ENCODE assay signal across 8 cellular contexts in genomic region chr12:62934799-62935674, GRCh38. TPM values are rescaled to one million over a fixed set of nuclear protein-coding genes. Genes with fewer than 3 reads are reported as not detected.
DNase-seq lines count a peak whose midpoint lies in the region; ATAC-seq and TF ChIP-seq lines count a peak whose summit lies in the region.

Gene PPM1H, minus strand, starts transcription at chr12:62935150. Its CDS starts 414 bp downstream, at chr12:62934736.

- 1 to 2% methylated on average over 51 to 69 of the region's 69 CpGs for WGBS in heart right ventricle, 2 donors

- no peaks in the 10 kb centered on the region for H3K9me3 ChIP-seq in heart right ventricle

- ATAC-seq in GM21447 (IDR thresholded peaks at IDR 0.05; ENCODE audit: unreplicated experiment) (peak; percentile 61), heart right ventricle (peak; percentile 77 to 91 (median 83))
- peak; percentile 66 for ATAC-seq in activated naive CD8-positive, alpha-beta T cell treated with anti-CD3 and anti-CD28 coated beads, Interleukin-2, amount 50 U/mL, for 24 hours

- peaks cover 0 to 15% (median 0%) of the 10 kb centered on the region in 7 donors for H3K27me3 ChIP-seq in heart right ventricle

- H3K27ac Mint-ChIP-seq in activated naive CD8-positive, alpha-beta T cell treated with anti-CD3 and anti-CD28 coated beads, Interleukin-2, amount 50 U/mL, for 24 hours: no peak within 1 kb of the TSS
- peak within 1 kb of the TSS; percentile 78 for H3K27ac Mint-ChIP-seq in osteocyte (ENCODE audit: unreplicated experiment)

- H3K27ac ChIP-seq in heart right ventricle: peak within 1 kb of the TSS in 9 of 10 donors; percentile 56 to 90 (median 80)

- H3K27me3 Mint-ChIP-seq in activated naive CD8-positive, alpha-beta T cell treated with anti-CD3 and anti-CD28 coated beads, Interleukin-2, amount 50 U/mL, for 24 hours: peaks cover 48% of the 10 kb centered on the region
- H3K27me3 Mint-ChIP-seq in osteocyte (ENCODE audit: unreplicated experiment): no peaks in the 10 kb centered on the region

- H3K4me1 Mint-ChIP-seq in activated naive CD8-positive, alpha-beta T cell treated with anti-CD3 and anti-CD28 coated beads, Interleukin-2, amount 50 U/mL, for 24 hours: peaks cover 6% of the 10 kb centered on the region
- peaks cover 38% of the 10 kb centered on the region for H3K4me1 Mint-ChIP-seq in osteocyte (ENCODE audit: unreplicated experiment)

- DNase-seq in ELR (ENCODE audit: low read depth): peak; percentile 60
- DNase-seq in HS-27A (ENCODE audit: low read depth): peak; percentile 34
- DNase-seq in NOMO-1 (lab: John Stamatoyannopoulos, UW; ENCODE audit: unreplicated experiment in 2 of 2): peak; percentile 56 to 65
- peak; percentile 25 for DNase-seq in activated naive CD8-positive, alpha-beta T cell treated with anti-CD3 and anti-CD28 coated beads, Interleukin-2, amount 50 U/mL, for 24 hours
- DNase-seq in heart right ventricle: peak; percentile 73 to 79
- DNase-seq in osteocyte (ENCODE audit: extremely low spot score, unreplicated experiment): peak; percentile 90
- DNase-seq in T-helper 9 cell: no peak

- H3K4me1 ChIP-seq in heart right ventricle: peaks cover 0 to 25% (median 14%) of the 10 kb centered on the region in 9 donors

- no peaks in the 10 kb centered on the region for H3K9me3 Mint-ChIP-seq in activated naive CD8-positive, alpha-beta T cell treated with anti-CD3 and anti-CD28 coated beads, Interleukin-2, amount 50 U/mL, for 24 hours
- H3K9me3 Mint-ChIP-seq in osteocyte (ENCODE audit: unreplicated experiment): no peaks in the 10 kb centered on the region

- H3K4me3 ChIP-seq in heart right ventricle: peak within 1 kb of the TSS; percentile 67 to 95 (median 86)

- H3K36me3 Mint-ChIP-seq in activated naive CD8-positive, alpha-beta T cell treated with anti-CD3 and anti-CD28 coated beads, Interleukin-2, amount 50 U/mL, for 24 hours (ENCODE audit: low read depth): no peaks in the 10 kb centered on the region
- peaks cover 8% of the 10 kb centered on the region for H3K36me3 Mint-ChIP-seq in osteocyte (ENCODE audit: unreplicated experiment)

- peak within 1 kb of the TSS; percentile 80 for H3K4me3 Mint-ChIP-seq in activated naive CD8-positive, alpha-beta T cell treated with anti-CD3 and anti-CD28 coated beads, Interleukin-2, amount 50 U/mL, for 24 hours
- H3K4me3 Mint-ChIP-seq in osteocyte (ENCODE audit: unreplicated experiment): peak within 1 kb of the TSS; percentile 100

- peak; percentile 32 to 66 (median 59) for TF ChIP-seq CTCF in heart right ventricle (IDR thresholded peaks at IDR 0.05)
- TF ChIP-seq CTCF in osteocyte (IDR thresholded peaks at IDR 0.05): peak; percentile 50

- intact Hi-C loops in heart right ventricle (cut with DNase I): loop anchor here in 9 of 10 donors (2.0 to 10.0 kb wide), 7 partner anchors 68 to 123 kb away; no protein-coding TSS in a partner anchor

- no peaks in the 10 kb centered on the region for H3K36me3 ChIP-seq in heart right ventricle

RNA-seq across cellular contexts. Expression of gene PPM1H, which starts in this region (rescaled TPM):
- total RNA-seq in heart right ventricle: 1 to 10 TPM; 4.4 to 7.1 (median 5.5) TPM
- polyA plus RNA-seq in heart right ventricle: 1 to 10 TPM in 1 of 2 donors, under 1 TPM in 1; 0.62 to 1.5 TPM
- total RNA-seq in osteocyte: 60.8 and 67.0 TPM in 2 replicates
